In genomic region chr17:40304464-40304863, GRCh38 we compare ENCODE assay signal across 14 cellular contexts. TPM values are rescaled to one million over a fixed set of nuclear protein-coding genes. Genes with fewer than 3 reads are reported as not detected.
DNase-seq lines count a peak whose midpoint lies in the region; ATAC-seq, FAIRE-seq and TF ChIP-seq lines count a peak whose summit lies in the region.
"Had no signal": no experiment of that assay in that cellular context is flagged by ENCODE, and none has a peak within 500 bp of the region (broad histone marks: within the 10 kb centered on the region; RNA-seq: fewer than 3 reads in every experiment).

No MANE protein-coding gene starts in this region.

- H3K9me3 Mint-ChIP-seq in chondrocyte (ENCODE audit: low read depth) = no peaks in the 10 kb centered on the region
- H3K9me3 Mint-ChIP-seq in nephron = no peaks in the 10 kb centered on the region
- H3K9me3 Mint-ChIP-seq: activated T-helper 1 cell treated with anti-CD3 and anti-CD28 coated beads, Interleukin-12 subunit alpha, Interleukin-12 subunit beta, Interleukin-2, Interleukin-4 antibody, amounts not matched to agents 30 ng/mL and 10 ng/mL and 1 ng/mL, durations not matched to agents 14 hours and 24 hours and 36 hours had no signal

- 98% methylated on average over 5 of the region's 5 CpGs for WGBS in HepG2 (ENCODE audit: low lambda C conversion rate)
- WGBS in right lobe of liver (ENCODE audit: insufficient coverage, low coverage, low lambda C conversion rate, missing lambda C conversion rate) = 82% methylated on average over 4 of the region's 5 CpGs

- POLR2A ChIA-PET in HepG2 (lab: Yijun Ruan, JAX) = no interaction called here

- TF ChIP-seq RAD21 in HepG2 (CRISPR knock-in tag; IDR thresholded peaks at IDR 0.05) = no peak

- CTCF ChIA-PET in HepG2 (lab: Yijun Ruan, JAX; ENCODE audit: low intra/inter-chr PET ratio, low total read pairs) = interaction anchor here (1.3 to 8.6 kb wide), 2 partner anchors 12 to 50 kb away, joined by 3 to 157 read pairs; no protein-coding TSS in a partner anchor

- H3K36me3 Mint-ChIP-seq in chondrocyte (ENCODE audit: low read depth) = no peaks in the 10 kb centered on the region
- peaks cover 5% of the 10 kb centered on the region for H3K36me3 Mint-ChIP-seq in nephron (ENCODE audit: low read depth)

- no TSS peak for BruUV-seq in HepG2 (replicated peaks; lab: Mats Ljungman, UMichigan)

- peaks cover 28% of the 10 kb centered on the region for H3K4me1 Mint-ChIP-seq in chondrocyte (ENCODE audit: low read depth)
- H3K4me1 Mint-ChIP-seq in nephron = peaks cover 34% of the 10 kb centered on the region

- intact Hi-C loops in HepG2 (cut with micrococcal nuclease; ENCODE audit: unreplicated experiment) (loop anchor here (5.0 kb wide), 1 partner anchor 113 kb away; the partner anchor contains the start of gene TOP2A), right lobe of liver (cut with DNase I) (no loop called here), vagina (cut with DNase I) (loop anchor here (10.0 kb wide), 1 partner anchor 140 kb away; the partner anchor contains the start of gene IGFBP4)

- H3K4me2 ChIP-seq in HepG2 (ENCODE audit: low read depth, low read length) = no peak overlapping the region

- H3K4me3 ChIP-seq in HepG2 (replicated peaks in 1 of 3; ENCODE audit: insufficient read depth in 1 of 3, low read depth in 2 of 3, low read length in 3 of 3) (no peak overlapping the region), right lobe of liver (no peak overlapping the region), vagina (no peak overlapping the region)
- H3K4me3 ChIP-seq: K562 had no signal

- H3K27ac ChIP-seq in HepG2 (ENCODE audit: extremely low read length, insufficient read depth, low read length) = no peak overlapping the region
- no peak overlapping the region for H3K27ac ChIP-seq in right lobe of liver
- H3K27ac ChIP-seq in vagina = peak overlapping the region; percentile 52

- H3K27me3 Mint-ChIP-seq in chondrocyte (ENCODE audit: low read depth) (no peaks in the 10 kb centered on the region), nephron (ENCODE audit: low read depth) (no peaks in the 10 kb centered on the region)

- TF ChIP-seq EP300 in HepG2 (IDR thresholded peaks at IDR 0.05; ENCODE audit: low read depth in 2 of 2, low read length in 2 of 2) = no peak
- TF ChIP-seq EP300 in HepG2 (CRISPR knock-in tag; IDR thresholded peaks at IDR 0.05; ENCODE audit: borderline replicate concordance) = no peak

- no peak for DNase-seq in HepG2 (ENCODE audit: low spot score)
- DNase-seq in right lobe of liver = no peak
- DNase-seq in chondrocyte (ENCODE audit: low spot score) = no peak
- no peak for DNase-seq in vagina (ENCODE audit: extremely low spot score in 2 of 2)
- DNase-seq in activated CD4-positive, alpha-beta T cell treated with anti-CD3 and anti-CD28 coated beads for 48 hours = no peak
- no peak for DNase-seq in KG1 (lab: John Stamatoyannopoulos, UW)
- DNase-seq: cerebellar nuclear complex, foreskin melanocyte, left ventricle myocardium superior, PC-3 had no signal

- H3K9ac ChIP-seq in HepG2 (ENCODE audit: insufficient read depth, low read depth, low read length) = no peak overlapping the region

- peak overlapping the region; percentile 39 for H3K27ac Mint-ChIP-seq in chondrocyte (ENCODE audit: unreplicated experiment)
- H3K27ac Mint-ChIP-seq in nephron = peak overlapping the region; percentile 78 to 87 (median 82)
- H3K27ac Mint-ChIP-seq: activated T-helper 1 cell treated with anti-CD3 and anti-CD28 coated beads, Interleukin-12 subunit alpha, Interleukin-12 subunit beta, Interleukin-2, Interleukin-4 antibody, amounts not matched to agents 30 ng/mL and 10 ng/mL and 1 ng/mL, durations not matched to agents 14 hours and 24 hours and 36 hours had no signal

- peaks cover 6 to 39% of the 10 kb centered on the region in 2 experiments for H3K36me3 ChIP-seq in HepG2 (replicated peaks in 1 of 2; ENCODE audit: control insufficient read depth in 1 of 2, insufficient read depth in 2 of 2, low read length in 2 of 2)
- H3K36me3 ChIP-seq in right lobe of liver = no peaks in the 10 kb centered on the region
- H3K36me3 ChIP-seq in vagina = no peaks in the 10 kb centered on the region

- peaks cover 33% of the 10 kb centered on the region for H3K4me1 ChIP-seq in HepG2 (ENCODE audit: insufficient read depth, low read length)
- peaks cover 0 to 21% (median 10%) of the 10 kb centered on the region in 4 donors for H3K4me1 ChIP-seq in right lobe of liver
- H3K4me1 ChIP-seq in vagina = peaks cover 60% of the 10 kb centered on the region

- no peak overlapping the region for H2AFZ ChIP-seq in HepG2 (ENCODE audit: low read length)

- ATAC-seq in HepG2 (no peak), right lobe of liver (no peak), GM19395 (IDR thresholded peaks at IDR 0.05; ENCODE audit: unreplicated experiment) (no peak)
- ATAC-seq: K562, PC-3 had no signal

- H3K79me2 ChIP-seq in HepG2 (ENCODE audit: insufficient read depth, low read length) = no peaks in the 10 kb centered on the region

- TF ChIP-seq CTCF in HepG2 (CRISPR knock-in tag; IDR thresholded peaks at IDR 0.05) = no peak
- no peak for TF ChIP-seq CTCF in right lobe of liver (IDR thresholded peaks at IDR 0.05)
- TF ChIP-seq CTCF in chondrocyte (IDR thresholded peaks at IDR 0.05) = no peak
- TF ChIP-seq CTCF in nephron (IDR thresholded peaks at IDR 0.05; ENCODE audit: unreplicated experiment in 3 of 3) = no peak
- no peak for TF ChIP-seq CTCF in vagina (IDR thresholded peaks at IDR 0.05)

- in situ Hi-C loops in HepG2 (cut with HindIII; ENCODE audit: extremely low pct_ligation_motif_present, low pct_unique_long_range_greater_than_20kb) = no loop called here

- TF ChIP-seq POLR2A in HepG2 (IDR thresholded peaks at IDR 0.05; ENCODE audit: insufficient read depth in 1 of 2, low read depth in 2 of 2, low read length in 2 of 2) = no peak
- TF ChIP-seq POLR2A in right lobe of liver (IDR thresholded peaks at IDR 0.05) = no peak
- no peak for TF ChIP-seq POLR2A in vagina (IDR thresholded peaks at IDR 0.05)

- FAIRE-seq in HepG2 (lab: Jason Lieb, UNC) = no peak
- FAIRE-seq: K562 had no signal

- no peaks in the 10 kb centered on the region for H4K20me1 ChIP-seq in HepG2 (ENCODE audit: insufficient read depth, low read length)

- no peaks in the 10 kb centered on the region for H3K9me3 ChIP-seq in HepG2 (ENCODE audit: low read length)
- no peaks in the 10 kb centered on the region for H3K9me3 ChIP-seq in right lobe of liver
- H3K9me3 ChIP-seq in vagina = no peaks in the 10 kb centered on the region

- no peaks in the 10 kb centered on the region; a peak in 1 of 5 replicates for H3K27me3 ChIP-seq in HepG2 (ENCODE audit: control insufficient read depth in 1 of 2, insufficient read depth in 2 of 2, low read length in 2 of 2)
- H3K27me3 ChIP-seq in right lobe of liver = no peaks in the 10 kb centered on the region
- no peaks in the 10 kb centered on the region for H3K27me3 ChIP-seq in vagina

- H3K4me3 Mint-ChIP-seq in chondrocyte (ENCODE audit: unreplicated experiment) (no peak overlapping the region), nephron (peak overlapping the region in 1 of 3 experiments; percentile 7)
- H3K4me3 Mint-ChIP-seq: activated T-helper 1 cell treated with anti-CD3 and anti-CD28 coated beads, Interleukin-12 subunit alpha, Interleukin-12 subunit beta, Interleukin-2, Interleukin-4 antibody, amounts not matched to agents 30 ng/mL and 10 ng/mL and 1 ng/mL, durations not matched to agents 14 hours and 24 hours and 36 hours had no signal

RNA-seq across cellular contexts. Expression of gene RARA, which starts 4.5 kb away (rescaled TPM):
- total RNA-seq in HepG2 (2016; rRNA removed; fragmentation: Illumina TruSeq; extraction: Trizol) = 8.6 and 8.9 TPM in 2 replicates
- total RNA-seq in HepG2 (2016; cell fraction: cytosol; rRNA removed; fragmentation: Illumina TruSeq; extraction: Trizol; ENCODE audit: low read depth) = 3.2 and 3.7 TPM in 2 replicates
- total RNA-seq in HepG2 (2016; cell fraction: insoluble cytoplasmic fraction; rRNA removed; fragmentation: Illumina TruSeq; extraction: Trizol) = 6.7 and 9.5 TPM in 2 replicates
- total RNA-seq in HepG2 (2016; cell fraction: membrane; rRNA removed; fragmentation: Illumina TruSeq; extraction: Trizol) = 8.2 and 11.1 TPM in 2 replicates
- total RNA-seq in HepG2 (2016; cell fraction: nucleus; rRNA removed; fragmentation: Illumina TruSeq; extraction: Trizol) = 6.0 and 7.0 TPM in 2 replicates
- polyA plus RNA-seq in HepG2 (2011; rRNA removed) = 6.0 and 6.4 TPM in 2 replicates
- 2.2 and 3.8 TPM in 2 replicates for polyA plus RNA-seq in HepG2 (2011; cell fraction: cytosol; rRNA removed)
- polyA plus RNA-seq in HepG2 (2011; cell fraction: nucleus; rRNA removed) = 13.2 and 13.3 TPM in 2 replicates
- 15.4 and 16.1 TPM in 2 replicates for polyA plus RNA-seq in HepG2 (2012)
- 3.8 and 5.4 TPM in 2 replicates for polyA plus RNA-seq in HepG2 (2016; cell fraction: cytosol; fragmentation: Illumina TruSeq; extraction: Trizol; ENCODE audit: low read depth)
- 12.7 and 17.8 TPM in 2 replicates for polyA plus RNA-seq in HepG2 (2016; cell fraction: insoluble cytoplasmic fraction; fragmentation: Illumina TruSeq; extraction: Trizol; ENCODE audit: low read depth)
- 9.6 and 13.8 TPM in 2 replicates for polyA plus RNA-seq in HepG2 (2016; cell fraction: membrane; fragmentation: Illumina TruSeq; extraction: Trizol; ENCODE audit: low read depth)
- 19.0 and 19.4 TPM in 2 replicates for polyA plus RNA-seq in HepG2 (2016; cell fraction: nucleus; fragmentation: Illumina TruSeq; extraction: Trizol; ENCODE audit: insufficient read depth, low read depth)
- polyA minus RNA-seq in HepG2 (2011; rRNA and poly(A)+ RNA removed; ENCODE audit: low replicate concordance) = 6.4 and 11.7 TPM in 2 replicates
- 6.7 and 8.2 TPM in 2 replicates for polyA minus RNA-seq in HepG2 (2011; cell fraction: cytosol; rRNA and poly(A)+ RNA removed)
- polyA minus RNA-seq in HepG2 (2011; cell fraction: nucleus; rRNA and poly(A)+ RNA removed) = 5.2 and 6.7 TPM in 2 replicates
- total RNA-seq in right lobe of liver = 10 to 100 TPM; 17.7 to 41.9 (median 22.9) TPM
- total RNA-seq in chondrocyte = 59.2 to 65.7 TPM (median 61.2 TPM) in 3 replicates
- 58.9 TPM for total RNA-seq in vagina

RNA-seq across cellular contexts. Expression of gene CDC6, which starts 16.8 kb away (rescaled TPM):
- total RNA-seq in HepG2 (2016; rRNA removed; fragmentation: Illumina TruSeq; extraction: Trizol) (114 and 154 TPM in 2 replicates), right lobe of liver (1 to 10 TPM in 5 of 6 experiments, under 1 TPM in 1; 0.42 to 9.1 (median 3.1) TPM), chondrocyte (8.5 to 33.1 TPM (median 9.9 TPM) in 3 replicates), vagina (3.7 TPM)
- total RNA-seq in HepG2 (2016; cell fraction: cytosol; rRNA removed; fragmentation: Illumina TruSeq; extraction: Trizol; ENCODE audit: low read depth) = 24.3 and 27.3 TPM in 2 replicates
- 117 and 162 TPM in 2 replicates for total RNA-seq in HepG2 (2016; cell fraction: insoluble cytoplasmic fraction; rRNA removed; fragmentation: Illumina TruSeq; extraction: Trizol)
- 42.3 and 51.8 TPM in 2 replicates for total RNA-seq in HepG2 (2016; cell fraction: membrane; rRNA removed; fragmentation: Illumina TruSeq; extraction: Trizol)
- total RNA-seq in HepG2 (2016; cell fraction: nucleus; rRNA removed; fragmentation: Illumina TruSeq; extraction: Trizol) = 89.2 and 89.6 TPM in 2 replicates
- 10.7 and 17.4 TPM in 2 replicates for polyA plus RNA-seq in HepG2 (2011; rRNA removed)
- 6.9 and 8.8 TPM in 2 replicates for polyA plus RNA-seq in HepG2 (2011; cell fraction: cytosol; rRNA removed)
- 9.6 and 11.4 TPM in 2 replicates for polyA plus RNA-seq in HepG2 (2011; cell fraction: nucleus; rRNA removed)
- polyA plus RNA-seq in HepG2 (2012) = 8.4 and 23.9 TPM in 2 replicates
- polyA plus RNA-seq in HepG2 (2016; cell fraction: cytosol; fragmentation: Illumina TruSeq; extraction: Trizol; ENCODE audit: low read depth) = 12.0 and 14.2 TPM in 2 replicates
- 133 and 135 TPM in 2 replicates for polyA plus RNA-seq in HepG2 (2016; cell fraction: insoluble cytoplasmic fraction; fragmentation: Illumina TruSeq; extraction: Trizol; ENCODE audit: low read depth)
- 15.3 and 18.9 TPM in 2 replicates for polyA plus RNA-seq in HepG2 (2016; cell fraction: membrane; fragmentation: Illumina TruSeq; extraction: Trizol; ENCODE audit: low read depth)
- polyA plus RNA-seq in HepG2 (2016; cell fraction: nucleus; fragmentation: Illumina TruSeq; extraction: Trizol; ENCODE audit: insufficient read depth, low read depth) = 98.6 and 99.5 TPM in 2 replicates
- 8.7 and 50.8 TPM in 2 replicates for polyA minus RNA-seq in HepG2 (2011; rRNA and poly(A)+ RNA removed; ENCODE audit: low replicate concordance)
- 9.4 and 10.7 TPM in 2 replicates for polyA minus RNA-seq in HepG2 (2011; cell fraction: cytosol; rRNA and poly(A)+ RNA removed)
- polyA minus RNA-seq in HepG2 (2011; cell fraction: nucleus; rRNA and poly(A)+ RNA removed) = 31.5 and 47.0 TPM in 2 replicates

Comparison
In these comparisons a context has a peak if more than half of its experiments do, and no peak if none do; other contexts are left out.
1. intact Hi-C loops: an anchor here in HepG2 (5.0 kb wide) and vagina (10.0 kb wide); none called in right lobe of liver.